26 cellular contexts compared by ENCODE assay signal in genomic region chr20:23284009-23284408, GRCh38.
"Had no signal": no experiment of that assay in that cellular context is flagged by ENCODE, and none has a peak within 500 bp of the region (broad histone marks: within the 10 kb centered on the region; RNA-seq: fewer than 3 reads in every experiment).

No MANE protein-coding gene starts in this region.

- DNase-seq: stimulated activated CD4-positive, alpha-beta T cell treated with anti-CD3 and anti-CD28 coated beads, Interleukin-2, amount 100 ng/mL, for 24 hours; stimulated activated CD4-positive, alpha-beta T cell treated with anti-CD3 and anti-CD28 coated beads, Interleukin-2, amount 100 ng/mL, for 48 hours; stimulated activated CD4-positive, alpha-beta T cell treated with anti-CD3 and anti-CD28 coated beads, Interleukin-4, amount 100 ng/mL, for 1 hour; stimulated activated CD4-positive, alpha-beta T cell treated with anti-CD3 and anti-CD28 coated beads, Interleukin-4, amount 100 ng/mL, for 24 hours; stimulated activated CD4-positive, alpha-beta T cell treated with anti-CD3 and anti-CD28 coated beads, Interleukin-4, amount 100 ng/mL, for 4 hours; stimulated activated CD8-positive, alpha-beta memory T cell treated with anti-CD3 and anti-CD28 coated beads, Interleukin-4, amount 100 ng/mL, for 48 hours; stimulated activated naive B cell treated with anti-CD40 and anti-IgM and Interleukin-4, amounts not matched to agents 10 μg/mL and 1 μg/mL and 100 μg/mL, for 72 hours; stimulated activated naive CD4-positive, alpha-beta T cell; stimulated activated naive CD4-positive, alpha-beta T cell treated with Interleukin-2 at 50 U/mL for 16 hours; stimulated activated naive CD8-positive, alpha-beta T cell treated with anti-CD3 and anti-CD28 coated beads, Interleukin-15, amount 100 ng/mL, for 72 hours; stimulated activated naive CD8-positive, alpha-beta T cell treated with anti-CD3 and anti-CD28 coated beads, Interleukin-15, Interleukin-2, amounts not matched to agents 100 U/mL and 50 U/mL, for 24 hours; stomach; substantia nigra; testis; thyroid gland; tibial artery; transverse colon; trophoblast cell; upper lobe of left lung; uterus had no signal

- H3K4me3 ChIP-seq: stomach, suprapubic skin, testis, thoracic aorta, thyroid gland, tibial artery, tibial nerve, transverse colon, upper lobe of left lung, uterus, vagina had no signal

- H3K27me3 ChIP-seq: suprapubic skin, testis, thyroid gland, tibial artery, tibial nerve, transverse colon, upper lobe of left lung, uterus, vagina had no signal

- FAIRE-seq: urothelium cell line had no signal

- H3K9me3 ChIP-seq: stomach, suprapubic skin, testis, thoracic aorta, thyroid gland, tibial artery, tibial nerve, transverse colon, upper lobe of left lung, uterus, vagina had no signal

- ATAC-seq: stimulated activated effector memory CD8-positive, alpha-beta T cell treated with anti-CD3 and anti-CD28 coated beads, Interleukin-12 subunit alpha, Interleukin-12 subunit beta, amount 100 ng/mL, for 72 hours; stimulated activated naive B cell treated with anti-CD40 and anti-IgM and Interleukin-4, amounts not matched to agents 10 μg/mL and 1 μg/mL and 100 μg/mL, for 72 hours; stimulated activated naive CD8-positive, alpha-beta T cell treated with anti-CD3 and anti-CD28 coated beads, Interleukin-15, amount 100 ng/mL, for 72 hours; stimulated activated naive CD8-positive, alpha-beta T cell treated with anti-CD3 and anti-CD28 coated beads, Interleukin-15, Interleukin-2, amounts not matched to agents 100 U/mL and 50 U/mL, for 24 hours had no signal

- H3K27ac ChIP-seq: stomach, suprapubic skin, testis, thoracic aorta, thyroid gland, tibial artery, tibial nerve, transverse colon, upper lobe of left lung, uterus, vagina had no signal

- H3K36me3 ChIP-seq: stomach, suprapubic skin, thoracic aorta, thyroid gland, tibial artery, tibial nerve, transverse colon, upper lobe of left lung, uterus, vagina had no signal

- H3K4me1 ChIP-seq: stomach, suprapubic skin, testis, thyroid gland, tibial artery, tibial nerve, transverse colon, upper lobe of left lung, uterus, vagina had no signal
